Comparison of ENCODE assay signal across 1 cellular context in the genomic region with DNA sequence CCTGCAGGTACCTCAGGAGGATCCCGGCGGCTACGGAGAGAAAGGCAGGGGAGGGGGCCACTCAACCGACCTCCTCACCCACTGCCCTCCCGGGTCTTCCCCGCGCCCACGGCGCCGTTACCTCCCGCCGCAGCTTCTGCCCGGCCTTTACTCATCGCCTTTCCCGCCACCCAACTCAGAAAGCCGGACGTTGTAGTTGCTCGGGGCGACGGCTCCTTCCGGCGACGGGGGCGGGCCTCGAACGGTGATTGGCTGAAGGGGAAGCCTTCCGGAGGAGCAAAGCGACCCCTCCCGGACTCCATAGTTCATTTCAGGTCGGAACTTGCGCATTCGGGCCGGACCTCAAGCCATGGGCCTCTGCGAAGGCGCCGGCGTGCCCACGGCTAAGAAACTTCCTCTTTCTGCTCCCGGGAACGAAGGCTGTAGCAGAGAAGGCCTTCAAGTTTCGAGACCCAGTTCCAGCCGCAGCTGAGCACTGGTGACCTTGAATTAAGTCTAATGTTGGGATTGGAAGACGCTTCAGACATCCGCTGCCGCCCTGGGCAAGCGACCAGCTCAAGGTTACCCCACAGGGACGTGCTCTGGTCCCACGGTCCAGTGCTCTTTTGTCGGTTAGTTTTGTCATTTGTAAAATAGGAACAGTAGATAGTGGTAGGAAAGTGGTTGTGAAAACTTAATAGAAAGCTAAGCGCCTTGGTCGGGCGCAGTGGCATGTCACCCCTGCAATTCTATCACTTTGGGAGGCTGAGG.
A peak's percentile ranks its signal among the peaks of the same experiment; 100 is the strongest.
TF ChIP-seq lines count a peak whose summit lies in the region.

A gene with protein sequence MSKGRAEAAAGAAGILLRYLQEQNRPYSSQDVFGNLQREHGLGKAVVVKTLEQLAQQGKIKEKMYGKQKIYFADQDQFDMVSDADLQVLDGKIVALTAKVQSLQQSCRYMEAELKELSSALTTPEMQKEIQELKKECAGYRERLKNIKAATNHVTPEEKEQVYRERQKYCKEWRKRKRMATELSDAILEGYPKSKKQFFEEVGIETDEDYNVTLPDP (minus strand): TSS at position 198 of the 750 bp plus-strand sequence. CDS start 43 bp downstream, at position 155.

TF ChIP-seq in K562, 482 proteins besides CTCF, POLR2A, EP300 and RAD21 (continued from another document and continues in another):
- no peak for TF ChIP-seq USF1 (CRISPR knock-in tag; IDR thresholded peaks at IDR 0.05)
- TF ChIP-seq, protein P1, sequence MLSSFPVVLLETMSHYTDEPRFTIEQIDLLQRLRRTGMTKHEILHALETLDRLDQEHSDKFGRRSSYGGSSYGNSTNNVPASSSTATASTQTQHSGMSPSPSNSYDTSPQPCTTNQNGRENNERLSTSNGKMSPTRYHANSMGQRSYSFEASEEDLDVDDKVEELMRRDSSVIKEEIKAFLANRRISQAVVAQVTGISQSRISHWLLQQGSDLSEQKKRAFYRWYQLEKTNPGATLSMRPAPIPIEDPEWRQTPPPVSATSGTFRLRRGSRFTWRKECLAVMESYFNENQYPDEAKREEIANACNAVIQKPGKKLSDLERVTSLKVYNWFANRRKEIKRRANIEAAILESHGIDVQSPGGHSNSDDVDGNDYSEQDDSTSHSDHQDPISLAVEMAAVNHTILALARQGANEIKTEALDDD (IDR thresholded peaks at IDR 0.05), result no peak
- TF ChIP-seq, protein P2, sequence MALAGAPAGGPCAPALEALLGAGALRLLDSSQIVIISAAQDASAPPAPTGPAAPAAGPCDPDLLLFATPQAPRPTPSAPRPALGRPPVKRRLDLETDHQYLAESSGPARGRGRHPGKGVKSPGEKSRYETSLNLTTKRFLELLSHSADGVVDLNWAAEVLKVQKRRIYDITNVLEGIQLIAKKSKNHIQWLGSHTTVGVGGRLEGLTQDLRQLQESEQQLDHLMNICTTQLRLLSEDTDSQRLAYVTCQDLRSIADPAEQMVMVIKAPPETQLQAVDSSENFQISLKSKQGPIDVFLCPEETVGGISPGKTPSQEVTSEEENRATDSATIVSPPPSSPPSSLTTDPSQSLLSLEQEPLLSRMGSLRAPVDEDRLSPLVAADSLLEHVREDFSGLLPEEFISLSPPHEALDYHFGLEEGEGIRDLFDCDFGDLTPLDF (CRISPR knock-in tag; IDR thresholded peaks at IDR 0.05), result peak; percentile 90
- TF ChIP-seq CEBPB (tag; IDR thresholded peaks at IDR 0.05), result no peak
- no peak for TF ChIP-seq ZNF778 (CRISPR knock-in tag; IDR thresholded peaks at IDR 0.05)
- TF ChIP-seq, protein P3, sequence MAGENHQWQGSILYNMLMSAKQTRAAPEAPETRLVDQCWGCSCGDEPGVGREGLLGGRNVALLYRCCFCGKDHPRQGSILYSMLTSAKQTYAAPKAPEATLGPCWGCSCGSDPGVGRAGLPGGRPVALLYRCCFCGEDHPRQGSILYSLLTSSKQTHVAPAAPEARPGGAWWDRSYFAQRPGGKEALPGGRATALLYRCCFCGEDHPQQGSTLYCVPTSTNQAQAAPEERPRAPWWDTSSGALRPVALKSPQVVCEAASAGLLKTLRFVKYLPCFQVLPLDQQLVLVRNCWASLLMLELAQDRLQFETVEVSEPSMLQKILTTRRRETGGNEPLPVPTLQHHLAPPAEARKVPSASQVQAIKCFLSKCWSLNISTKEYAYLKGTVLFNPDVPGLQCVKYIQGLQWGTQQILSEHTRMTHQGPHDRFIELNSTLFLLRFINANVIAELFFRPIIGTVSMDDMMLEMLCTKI (IDR thresholded peaks at IDR 0.05; ENCODE audit: partially characterized antibody), result no peak
- TF ChIP-seq ZSCAN32 (CRISPR knock-in tag; IDR thresholded peaks at IDR 0.05), result no peak
- no peak for TF ChIP-seq BRF2 (IDR thresholded peaks at IDR 0.05; ENCODE audit: borderline replicate concordance, insufficient read depth, insufficient read length)
- TF ChIP-seq ZFP30 (CRISPR knock-in tag; IDR thresholded peaks at IDR 0.05; ENCODE audit: borderline replicate concordance), result no peak
- TF ChIP-seq, protein P4, sequence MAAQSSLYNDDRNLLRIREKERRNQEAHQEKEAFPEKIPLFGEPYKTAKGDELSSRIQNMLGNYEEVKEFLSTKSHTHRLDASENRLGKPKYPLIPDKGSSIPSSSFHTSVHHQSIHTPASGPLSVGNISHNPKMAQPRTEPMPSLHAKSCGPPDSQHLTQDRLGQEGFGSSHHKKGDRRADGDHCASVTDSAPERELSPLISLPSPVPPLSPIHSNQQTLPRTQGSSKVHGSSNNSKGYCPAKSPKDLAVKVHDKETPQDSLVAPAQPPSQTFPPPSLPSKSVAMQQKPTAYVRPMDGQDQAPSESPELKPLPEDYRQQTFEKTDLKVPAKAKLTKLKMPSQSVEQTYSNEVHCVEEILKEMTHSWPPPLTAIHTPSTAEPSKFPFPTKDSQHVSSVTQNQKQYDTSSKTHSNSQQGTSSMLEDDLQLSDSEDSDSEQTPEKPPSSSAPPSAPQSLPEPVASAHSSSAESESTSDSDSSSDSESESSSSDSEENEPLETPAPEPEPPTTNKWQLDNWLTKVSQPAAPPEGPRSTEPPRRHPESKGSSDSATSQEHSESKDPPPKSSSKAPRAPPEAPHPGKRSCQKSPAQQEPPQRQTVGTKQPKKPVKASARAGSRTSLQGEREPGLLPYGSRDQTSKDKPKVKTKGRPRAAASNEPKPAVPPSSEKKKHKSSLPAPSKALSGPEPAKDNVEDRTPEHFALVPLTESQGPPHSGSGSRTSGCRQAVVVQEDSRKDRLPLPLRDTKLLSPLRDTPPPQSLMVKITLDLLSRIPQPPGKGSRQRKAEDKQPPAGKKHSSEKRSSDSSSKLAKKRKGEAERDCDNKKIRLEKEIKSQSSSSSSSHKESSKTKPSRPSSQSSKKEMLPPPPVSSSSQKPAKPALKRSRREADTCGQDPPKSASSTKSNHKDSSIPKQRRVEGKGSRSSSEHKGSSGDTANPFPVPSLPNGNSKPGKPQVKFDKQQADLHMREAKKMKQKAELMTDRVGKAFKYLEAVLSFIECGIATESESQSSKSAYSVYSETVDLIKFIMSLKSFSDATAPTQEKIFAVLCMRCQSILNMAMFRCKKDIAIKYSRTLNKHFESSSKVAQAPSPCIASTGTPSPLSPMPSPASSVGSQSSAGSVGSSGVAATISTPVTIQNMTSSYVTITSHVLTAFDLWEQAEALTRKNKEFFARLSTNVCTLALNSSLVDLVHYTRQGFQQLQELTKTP (IDR thresholded peaks at IDR 0.05; ENCODE audit: low read depth in 1 of 2, partially characterized antibody in 2 of 2), result no peak
- no peak for TF ChIP-seq SRSF9 (IDR thresholded peaks at IDR 0.05; ENCODE audit: borderline replicate concordance, low read depth, low read length)
- no peak for TF ChIP-seq DDX20 (tag; IDR thresholded peaks at IDR 0.05; ENCODE audit: low read depth)
- TF ChIP-seq DPF2 (IDR thresholded peaks at IDR 0.05), result no peak
- TF ChIP-seq CBFB (CRISPR knock-in tag; IDR thresholded peaks at IDR 0.05), result no peak; the same call in none of the 2 replicates
- no peak for TF ChIP-seq DIDO1 (tag; IDR thresholded peaks at IDR 0.05; ENCODE audit: low read depth)
- peak; percentile 95 for TF ChIP-seq E2F3 (CRISPR knock-in tag; IDR thresholded peaks at IDR 0.05)
- TF ChIP-seq NCOR1 (IDR thresholded peaks at IDR 0.05), result peak; percentile 38; the same call in 1 of the 2 replicates
- TF ChIP-seq REST (CRISPR knock-in tag; IDR thresholded peaks at IDR 0.05; ENCODE audit: low read depth), result no peak; the same call in 1 of the 2 replicates
- no peak for TF ChIP-seq ZNF717 (CRISPR knock-in tag; IDR thresholded peaks at IDR 0.05)
- no peak for TF ChIP-seq RHOXF2B (CRISPR knock-in tag; conservative IDR thresholded peaks at IDR 0.05)
- no peak for TF ChIP-seq SMARCA4 (IDR thresholded peaks at IDR 0.05)
- no peak for TF ChIP-seq HMG20A (CRISPR knock-in tag; conservative IDR thresholded peaks at IDR 0.05)
- TF ChIP-seq, protein P5, sequence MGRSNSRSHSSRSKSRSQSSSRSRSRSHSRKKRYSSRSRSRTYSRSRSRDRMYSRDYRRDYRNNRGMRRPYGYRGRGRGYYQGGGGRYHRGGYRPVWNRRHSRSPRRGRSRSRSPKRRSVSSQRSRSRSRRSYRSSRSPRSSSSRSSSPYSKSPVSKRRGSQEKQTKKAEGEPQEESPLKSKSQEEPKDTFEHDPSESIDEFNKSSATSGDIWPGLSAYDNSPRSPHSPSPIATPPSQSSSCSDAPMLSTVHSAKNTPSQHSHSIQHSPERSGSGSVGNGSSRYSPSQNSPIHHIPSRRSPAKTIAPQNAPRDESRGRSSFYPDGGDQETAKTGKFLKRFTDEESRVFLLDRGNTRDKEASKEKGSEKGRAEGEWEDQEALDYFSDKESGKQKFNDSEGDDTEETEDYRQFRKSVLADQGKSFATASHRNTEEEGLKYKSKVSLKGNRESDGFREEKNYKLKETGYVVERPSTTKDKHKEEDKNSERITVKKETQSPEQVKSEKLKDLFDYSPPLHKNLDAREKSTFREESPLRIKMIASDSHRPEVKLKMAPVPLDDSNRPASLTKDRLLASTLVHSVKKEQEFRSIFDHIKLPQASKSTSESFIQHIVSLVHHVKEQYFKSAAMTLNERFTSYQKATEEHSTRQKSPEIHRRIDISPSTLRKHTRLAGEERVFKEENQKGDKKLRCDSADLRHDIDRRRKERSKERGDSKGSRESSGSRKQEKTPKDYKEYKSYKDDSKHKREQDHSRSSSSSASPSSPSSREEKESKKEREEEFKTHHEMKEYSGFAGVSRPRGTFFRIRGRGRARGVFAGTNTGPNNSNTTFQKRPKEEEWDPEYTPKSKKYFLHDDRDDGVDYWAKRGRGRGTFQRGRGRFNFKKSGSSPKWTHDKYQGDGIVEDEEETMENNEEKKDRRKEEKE (IDR thresholded peaks at IDR 0.05; ENCODE audit: borderline replicate concordance in 1 of 2, control insufficient read depth in 1 of 2, low read depth in 2 of 2, low read length in 1 of 2), result no peak
- no peak for TF ChIP-seq MTA2 (IDR thresholded peaks at IDR 0.05; ENCODE audit: low read depth)
- peak; percentile 86 for TF ChIP-seq MBD2 (IDR thresholded peaks at IDR 0.05; ENCODE audit: borderline replicate concordance, low read depth)
- no peak for TF ChIP-seq E4F1 (CRISPR knock-in tag; IDR thresholded peaks at IDR 0.05; ENCODE audit: borderline replicate concordance)
- TF ChIP-seq MXI1 (IDR thresholded peaks at IDR 0.05; ENCODE audit: low read depth, low read length), result peak; percentile 90
- no peak for TF ChIP-seq ZNF77 (CRISPR knock-in tag; IDR thresholded peaks at IDR 0.05)
- TF ChIP-seq MYC (IDR thresholded peaks at IDR 0.05; ENCODE audit: low read depth, low read length), result peak; percentile 87
- no peak for TF ChIP-seq MYC (CRISPR knock-in tag; IDR thresholded peaks at IDR 0.05; ENCODE audit: borderline replicate concordance, low read depth)
- TF ChIP-seq ZNF699 (CRISPR knock-in tag; IDR thresholded peaks at IDR 0.05; ENCODE audit: insufficient replicate concordance), result no peak
- TF ChIP-seq ARID2 (IDR thresholded peaks at IDR 0.05), result no peak
- peak; percentile 79 for TF ChIP-seq ETV1 (tag; conservative IDR thresholded peaks at IDR 0.05; ENCODE audit: low read depth)
- no peak for TF ChIP-seq TCFL5 (CRISPR knock-in tag; conservative IDR thresholded peaks at IDR 0.05)
- no peak for TF ChIP-seq BRCA1 (IDR thresholded peaks at IDR 0.05)
- no peak for TF ChIP-seq BRCA1 (CRISPR knock-in tag; IDR thresholded peaks at IDR 0.05)
- TF ChIP-seq RBM34 (IDR thresholded peaks at IDR 0.05; ENCODE audit: borderline replicate concordance, insufficient read depth, low read length), result no peak
- TF ChIP-seq SPI1 (IDR thresholded peaks at IDR 0.05; ENCODE audit: borderline replicate concordance, low read depth, low read length), result peak; percentile 27; the same call in 1 of the 2 replicates
